In the genomic region with DNA sequence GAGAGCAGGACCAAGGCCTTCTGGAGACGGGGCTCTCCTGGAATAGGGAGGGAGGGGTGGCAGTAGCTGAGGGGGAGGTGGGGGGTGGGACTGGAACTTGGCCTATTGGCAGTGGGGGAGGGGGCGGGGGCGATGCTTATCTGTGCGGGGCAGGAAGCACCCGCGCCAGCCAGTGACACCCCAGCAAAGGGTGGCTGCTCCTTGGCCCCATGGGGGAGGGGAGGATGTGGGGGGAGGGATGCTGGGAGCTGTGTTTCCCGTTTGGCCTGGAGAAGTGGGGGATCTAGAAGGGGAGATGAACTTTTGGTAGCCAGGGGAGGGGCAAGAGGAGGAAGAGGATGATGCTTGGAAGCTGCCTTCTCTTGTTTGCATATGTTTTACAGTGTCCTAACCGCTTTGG, we compare ENCODE assay signal across 2 cellular contexts.
TF ChIP-seq lines count a peak whose summit lies in the region.

No MANE protein-coding gene starts in this region.

TF ChIP-seq in H1, 55 proteins besides CTCF, POLR2A, EP300 and RAD21:
- TF ChIP-seq, protein P1, sequence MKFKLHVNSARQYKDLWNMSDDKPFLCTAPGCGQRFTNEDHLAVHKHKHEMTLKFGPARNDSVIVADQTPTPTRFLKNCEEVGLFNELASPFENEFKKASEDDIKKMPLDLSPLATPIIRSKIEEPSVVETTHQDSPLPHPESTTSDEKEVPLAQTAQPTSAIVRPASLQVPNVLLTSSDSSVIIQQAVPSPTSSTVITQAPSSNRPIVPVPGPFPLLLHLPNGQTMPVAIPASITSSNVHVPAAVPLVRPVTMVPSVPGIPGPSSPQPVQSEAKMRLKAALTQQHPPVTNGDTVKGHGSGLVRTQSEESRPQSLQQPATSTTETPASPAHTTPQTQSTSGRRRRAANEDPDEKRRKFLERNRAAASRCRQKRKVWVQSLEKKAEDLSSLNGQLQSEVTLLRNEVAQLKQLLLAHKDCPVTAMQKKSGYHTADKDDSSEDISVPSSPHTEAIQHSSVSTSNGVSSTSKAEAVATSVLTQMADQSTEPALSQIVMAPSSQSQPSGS (IDR thresholded peaks at IDR 0.05; ENCODE audit: low read length), result no peak
- TF ChIP-seq SP1 (IDR thresholded peaks at IDR 0.05; ENCODE audit: low read depth, low read length), result no peak
- TF ChIP-seq CREB1 (IDR thresholded peaks at IDR 0.05), result no peak
TF ChIP-seq in H1: peak in this region for 0.

TF ChIP-seq in SK-N-SH treated with all-trans-retinoic acid at 6 μM for 48 hours, 23 proteins besides CTCF, POLR2A, EP300 and RAD21:
- TF ChIP-seq, protein P2, sequence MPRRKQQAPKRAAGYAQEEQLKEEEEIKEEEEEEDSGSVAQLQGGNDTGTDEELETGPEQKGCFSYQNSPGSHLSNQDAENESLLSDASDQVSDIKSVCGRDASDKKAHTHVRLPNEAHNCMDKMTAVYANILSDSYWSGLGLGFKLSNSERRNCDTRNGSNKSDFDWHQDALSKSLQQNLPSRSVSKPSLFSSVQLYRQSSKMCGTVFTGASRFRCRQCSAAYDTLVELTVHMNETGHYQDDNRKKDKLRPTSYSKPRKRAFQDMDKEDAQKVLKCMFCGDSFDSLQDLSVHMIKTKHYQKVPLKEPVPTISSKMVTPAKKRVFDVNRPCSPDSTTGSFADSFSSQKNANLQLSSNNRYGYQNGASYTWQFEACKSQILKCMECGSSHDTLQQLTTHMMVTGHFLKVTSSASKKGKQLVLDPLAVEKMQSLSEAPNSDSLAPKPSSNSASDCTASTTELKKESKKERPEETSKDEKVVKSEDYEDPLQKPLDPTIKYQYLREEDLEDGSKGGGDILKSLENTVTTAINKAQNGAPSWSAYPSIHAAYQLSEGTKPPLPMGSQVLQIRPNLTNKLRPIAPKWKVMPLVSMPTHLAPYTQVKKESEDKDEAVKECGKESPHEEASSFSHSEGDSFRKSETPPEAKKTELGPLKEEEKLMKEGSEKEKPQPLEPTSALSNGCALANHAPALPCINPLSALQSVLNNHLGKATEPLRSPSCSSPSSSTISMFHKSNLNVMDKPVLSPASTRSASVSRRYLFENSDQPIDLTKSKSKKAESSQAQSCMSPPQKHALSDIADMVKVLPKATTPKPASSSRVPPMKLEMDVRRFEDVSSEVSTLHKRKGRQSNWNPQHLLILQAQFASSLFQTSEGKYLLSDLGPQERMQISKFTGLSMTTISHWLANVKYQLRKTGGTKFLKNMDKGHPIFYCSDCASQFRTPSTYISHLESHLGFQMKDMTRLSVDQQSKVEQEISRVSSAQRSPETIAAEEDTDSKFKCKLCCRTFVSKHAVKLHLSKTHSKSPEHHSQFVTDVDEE (CRISPR knock-in tag; IDR thresholded peaks at IDR 0.05), result no peak
- no peak for TF ChIP-seq PPARA (CRISPR knock-in tag; IDR thresholded peaks at IDR 0.05; ENCODE audit: borderline replicate concordance)
- TF ChIP-seq, protein P3, sequence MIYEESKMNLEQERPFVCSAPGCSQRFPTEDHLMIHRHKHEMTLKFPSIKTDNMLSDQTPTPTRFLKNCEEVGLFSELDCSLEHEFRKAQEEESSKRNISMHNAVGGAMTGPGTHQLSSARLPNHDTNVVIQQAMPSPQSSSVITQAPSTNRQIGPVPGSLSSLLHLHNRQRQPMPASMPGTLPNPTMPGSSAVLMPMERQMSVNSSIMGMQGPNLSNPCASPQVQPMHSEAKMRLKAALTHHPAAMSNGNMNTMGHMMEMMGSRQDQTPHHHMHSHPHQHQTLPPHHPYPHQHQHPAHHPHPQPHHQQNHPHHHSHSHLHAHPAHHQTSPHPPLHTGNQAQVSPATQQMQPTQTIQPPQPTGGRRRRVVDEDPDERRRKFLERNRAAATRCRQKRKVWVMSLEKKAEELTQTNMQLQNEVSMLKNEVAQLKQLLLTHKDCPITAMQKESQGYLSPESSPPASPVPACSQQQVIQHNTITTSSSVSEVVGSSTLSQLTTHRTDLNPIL (CRISPR knock-in tag; IDR thresholded peaks at IDR 0.05; ENCODE audit: low read depth), result no peak
- no peak for TF ChIP-seq ZNF565 (CRISPR knock-in tag; conservative IDR thresholded peaks at IDR 0.05; ENCODE audit: low read depth)
- no peak for TF ChIP-seq ZC3H10 (CRISPR knock-in tag; IDR thresholded peaks at IDR 0.05)
- TF ChIP-seq ZFP30 (CRISPR knock-in tag; IDR thresholded peaks at IDR 0.05), result no peak
- no peak for TF ChIP-seq ZNF70 (CRISPR knock-in tag; IDR thresholded peaks at IDR 0.05)
- TF ChIP-seq SNAI2 (CRISPR knock-in tag; IDR thresholded peaks at IDR 0.05), result no peak
- TF ChIP-seq RARB (CRISPR knock-in tag; IDR thresholded peaks at IDR 0.05), result no peak
- TF ChIP-seq ESRRG (CRISPR knock-in tag; IDR thresholded peaks at IDR 0.05), result no peak
- TF ChIP-seq, protein P4, sequence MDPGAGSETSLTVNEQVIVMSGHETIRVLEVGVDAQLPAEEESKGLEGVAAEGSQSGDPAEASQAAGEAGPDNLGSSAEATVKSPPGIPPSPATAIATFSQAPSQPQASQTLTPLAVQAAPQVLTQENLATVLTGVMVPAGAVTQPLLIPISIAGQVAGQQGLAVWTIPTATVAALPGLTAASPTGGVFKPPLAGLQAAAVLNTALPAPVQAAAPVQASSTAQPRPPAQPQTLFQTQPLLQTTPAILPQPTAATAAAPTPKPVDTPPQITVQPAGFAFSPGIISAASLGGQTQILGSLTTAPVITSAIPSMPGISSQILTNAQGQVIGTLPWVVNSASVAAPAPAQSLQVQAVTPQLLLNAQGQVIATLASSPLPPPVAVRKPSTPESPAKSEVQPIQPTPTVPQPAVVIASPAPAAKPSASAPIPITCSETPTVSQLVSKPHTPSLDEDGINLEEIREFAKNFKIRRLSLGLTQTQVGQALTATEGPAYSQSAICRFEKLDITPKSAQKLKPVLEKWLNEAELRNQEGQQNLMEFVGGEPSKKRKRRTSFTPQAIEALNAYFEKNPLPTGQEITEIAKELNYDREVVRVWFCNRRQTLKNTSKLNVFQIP (CRISPR knock-in tag; IDR thresholded peaks at IDR 0.05; ENCODE audit: borderline replicate concordance, low read depth), result no peak
- no peak for TF ChIP-seq ISL1 (CRISPR knock-in tag; IDR thresholded peaks at IDR 0.05)
- TF ChIP-seq TCF4 (CRISPR knock-in tag; IDR thresholded peaks at IDR 0.05; ENCODE audit: borderline replicate concordance), result no peak
- TF ChIP-seq, protein P5, sequence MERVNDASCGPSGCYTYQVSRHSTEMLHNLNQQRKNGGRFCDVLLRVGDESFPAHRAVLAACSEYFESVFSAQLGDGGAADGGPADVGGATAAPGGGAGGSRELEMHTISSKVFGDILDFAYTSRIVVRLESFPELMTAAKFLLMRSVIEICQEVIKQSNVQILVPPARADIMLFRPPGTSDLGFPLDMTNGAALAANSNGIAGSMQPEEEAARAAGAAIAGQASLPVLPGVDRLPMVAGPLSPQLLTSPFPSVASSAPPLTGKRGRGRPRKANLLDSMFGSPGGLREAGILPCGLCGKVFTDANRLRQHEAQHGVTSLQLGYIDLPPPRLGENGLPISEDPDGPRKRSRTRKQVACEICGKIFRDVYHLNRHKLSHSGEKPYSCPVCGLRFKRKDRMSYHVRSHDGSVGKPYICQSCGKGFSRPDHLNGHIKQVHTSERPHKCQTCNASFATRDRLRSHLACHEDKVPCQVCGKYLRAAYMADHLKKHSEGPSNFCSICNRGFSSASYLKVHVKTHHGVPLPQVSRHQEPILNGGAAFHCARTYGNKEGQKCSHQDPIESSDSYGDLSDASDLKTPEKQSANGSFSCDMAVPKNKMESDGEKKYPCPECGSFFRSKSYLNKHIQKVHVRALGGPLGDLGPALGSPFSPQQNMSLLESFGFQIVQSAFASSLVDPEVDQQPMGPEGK (CRISPR knock-in tag; IDR thresholded peaks at IDR 0.05; ENCODE audit: borderline replicate concordance), result no peak
- TF ChIP-seq TOX (CRISPR knock-in tag; IDR thresholded peaks at IDR 0.05; ENCODE audit: borderline replicate concordance), result no peak
- TF ChIP-seq, protein P6, sequence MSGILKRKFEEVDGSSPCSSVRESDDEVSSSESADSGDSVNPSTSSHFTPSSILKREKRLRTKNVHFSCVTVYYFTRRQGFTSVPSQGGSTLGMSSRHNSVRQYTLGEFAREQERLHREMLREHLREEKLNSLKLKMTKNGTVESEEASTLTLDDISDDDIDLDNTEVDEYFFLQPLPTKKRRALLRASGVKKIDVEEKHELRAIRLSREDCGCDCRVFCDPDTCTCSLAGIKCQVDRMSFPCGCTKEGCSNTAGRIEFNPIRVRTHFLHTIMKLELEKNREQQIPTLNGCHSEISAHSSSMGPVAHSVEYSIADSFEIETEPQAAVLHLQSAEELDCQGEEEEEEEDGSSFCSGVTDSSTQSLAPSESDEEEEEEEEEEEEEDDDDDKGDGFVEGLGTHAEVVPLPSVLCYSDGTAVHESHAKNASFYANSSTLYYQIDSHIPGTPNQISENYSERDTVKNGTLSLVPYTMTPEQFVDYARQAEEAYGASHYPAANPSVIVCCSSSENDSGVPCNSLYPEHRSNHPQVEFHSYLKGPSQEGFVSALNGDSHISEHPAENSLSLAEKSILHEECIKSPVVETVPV (CRISPR knock-in tag; IDR thresholded peaks at IDR 0.05), result no peak
- TF ChIP-seq ZFP3 (CRISPR knock-in tag; IDR thresholded peaks at IDR 0.05), result no peak
- no peak for TF ChIP-seq BACH2 (CRISPR knock-in tag; IDR thresholded peaks at IDR 0.05; ENCODE audit: borderline replicate concordance)
- TF ChIP-seq GLIS3 (CRISPR knock-in tag; IDR thresholded peaks at IDR 0.05), result no peak
- no peak for TF ChIP-seq ARNTL (CRISPR knock-in tag; IDR thresholded peaks at IDR 0.05; ENCODE audit: borderline replicate concordance, low read depth)
